ENCODE assay signal across 16 cellular contexts in the genomic region with DNA sequence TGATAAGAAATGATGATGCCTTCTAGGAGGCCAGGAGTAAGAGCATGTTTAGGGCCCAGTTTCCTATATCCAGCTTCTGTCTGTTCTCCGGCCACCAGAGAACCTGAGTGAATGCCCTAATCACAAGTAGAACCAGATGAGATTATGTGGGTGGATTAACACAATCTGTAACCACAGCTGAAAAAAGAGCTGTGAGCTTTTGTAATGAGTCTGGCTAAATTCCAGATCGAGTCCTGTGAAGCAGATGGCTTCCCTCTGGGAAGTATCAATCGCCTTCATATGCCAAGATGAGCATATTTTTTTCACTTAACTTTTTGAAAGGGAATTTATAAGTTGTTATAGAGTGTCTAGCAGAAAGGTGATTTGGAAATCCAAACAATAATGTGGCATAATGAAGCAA.
DNase-seq lines count a peak whose midpoint lies in the region; ATAC-seq and TF ChIP-seq lines count a peak whose summit lies in the region.
"Had no signal": no experiment of that assay in that cellular context is flagged by ENCODE, and none has a peak within 500 bp of the region (broad histone marks: within the 10 kb centered on the region; RNA-seq: fewer than 3 reads in every experiment).

No MANE protein-coding gene starts in this region.

- no peaks in the 10 kb centered on the region for H3K27me3 Mint-ChIP-seq in progenitor cell of endocrine pancreas
- H3K27me3 Mint-ChIP-seq: activated CD4-positive, alpha-beta T cell treated with anti-CD3 and anti-CD28 coated beads for 36 hours; activated T-helper 17 cell treated with anti-CD3 and anti-CD28 coated beads, Interleukin-2, amount 50 U/mL, for 72 hours; naive thymus-derived CD4-positive, alpha-beta T cell had no signal

- H3K4me3 ChIP-seq in esophagus muscularis mucosa = no peak overlapping the region
- H3K4me3 ChIP-seq in skeletal muscle cell (ENCODE audit: low read depth, low read length) = no peak overlapping the region

- TF ChIP-seq EP300 in esophagus muscularis mucosa (IDR thresholded peaks at IDR 0.05) = no peak

- H3K4me1 Mint-ChIP-seq in progenitor cell of endocrine pancreas (ENCODE audit: low read depth) = no peaks in the 10 kb centered on the region
- H3K4me1 Mint-ChIP-seq: activated CD4-positive, alpha-beta T cell treated with anti-CD3 and anti-CD28 coated beads for 36 hours; activated T-helper 17 cell treated with anti-CD3 and anti-CD28 coated beads, Interleukin-2, amount 50 U/mL, for 72 hours had no signal

- TF ChIP-seq POLR2A in esophagus muscularis mucosa (IDR thresholded peaks at IDR 0.05; ENCODE audit: low read depth) = no peak

- no peak for TF ChIP-seq CTCF in esophagus muscularis mucosa (IDR thresholded peaks at IDR 0.05)
- TF ChIP-seq CTCF in progenitor cell of endocrine pancreas (IDR thresholded peaks at IDR 0.05; ENCODE audit: unreplicated experiment) = no peak

- H3K27ac ChIP-seq in esophagus muscularis mucosa (replicated peaks in 1 of 4) = peak overlapping the region in 3 of 4 donors; percentile 7 to 27 (median 12)
- H3K27ac ChIP-seq: epithelial cell of prostate, KMS-11 had no signal

- H3K27ac Mint-ChIP-seq in progenitor cell of endocrine pancreas = no peak overlapping the region
- H3K27ac Mint-ChIP-seq: activated CD4-positive, alpha-beta T cell treated with anti-CD3 and anti-CD28 coated beads for 36 hours; activated T-helper 17 cell treated with anti-CD3 and anti-CD28 coated beads, Interleukin-2, amount 50 U/mL, for 72 hours; naive thymus-derived CD4-positive, alpha-beta T cell had no signal

- ATAC-seq in Right ventricle myocardium inferior = peak; percentile 53
- ATAC-seq in left cardiac atrium = no peak
- ATAC-seq in HG02610 (IDR thresholded peaks at IDR 0.05; ENCODE audit: unreplicated experiment) = no peak
- ATAC-seq: activated CD4-positive, alpha-beta T cell treated with anti-CD3 and anti-CD28 coated beads for 36 hours; activated T-helper 17 cell treated with anti-CD3 and anti-CD28 coated beads, Interleukin-2, amount 50 U/mL, for 72 hours; naive thymus-derived CD4-positive, alpha-beta T cell had no signal

- H3K4me3 Mint-ChIP-seq in progenitor cell of endocrine pancreas (ENCODE audit: low read depth) = no peak overlapping the region
- H3K4me3 Mint-ChIP-seq: activated CD4-positive, alpha-beta T cell treated with anti-CD3 and anti-CD28 coated beads for 36 hours; activated T-helper 17 cell treated with anti-CD3 and anti-CD28 coated beads, Interleukin-2, amount 50 U/mL, for 72 hours; immature natural killer cell; naive thymus-derived CD4-positive, alpha-beta T cell had no signal

- DNase-seq in Right ventricle myocardium inferior (ENCODE audit: missing footprints) (no peak), left cardiac atrium (no peak), NCI-H446 treated with DMSO at 0.1 percent for 48 hours (lab: John Stamatoyannopoulos, UW) (peak; percentile 95), esophagus muscularis mucosa (ENCODE audit: extremely low spot score) (no peak), skeletal muscle cell (ENCODE audit: low read depth) (peak; percentile 24), GF-D8 (lab: John Stamatoyannopoulos, UW) (no peak), progenitor cell of endocrine pancreas (ENCODE audit: low spot score, unreplicated experiment) (no peak)
- DNase-seq: activated CD4-positive, alpha-beta T cell treated with anti-CD3 and anti-CD28 coated beads for 36 hours; DND-41; immature natural killer cell; naive thymus-derived CD4-positive, alpha-beta T cell; stimulated activated CD8-positive, alpha-beta memory T cell treated with anti-CD3 and anti-CD28 coated beads, Interleukin-4, amount 100 ng/mL, for 48 hours had no signal

- H3K36me3 Mint-ChIP-seq in progenitor cell of endocrine pancreas (ENCODE audit: insufficient read depth) = peaks cover 8% of the 10 kb centered on the region

- intact Hi-C loops in Right ventricle myocardium inferior (cut with DNase I) = no loop called here
- intact Hi-C loops in left cardiac atrium (cut with DNase I) = no loop called here
- intact Hi-C loops in esophagus muscularis mucosa (cut with DNase I) = no loop called here

- peaks cover 4 to 33% (median 25%) of the 10 kb centered on the region in 4 donors for H3K4me1 ChIP-seq in esophagus muscularis mucosa

- no peaks in the 10 kb centered on the region for H3K9me3 Mint-ChIP-seq in progenitor cell of endocrine pancreas (ENCODE audit: low read depth)
- H3K9me3 Mint-ChIP-seq: activated T-helper 17 cell treated with anti-CD3 and anti-CD28 coated beads, Interleukin-2, amount 50 U/mL, for 72 hours; immature natural killer cell had no signal

- peaks cover 0 to 16% (median 0%) of the 10 kb centered on the region in 4 donors for H3K36me3 ChIP-seq in esophagus muscularis mucosa

- WGBS in esophagus muscularis mucosa = 48% methylated on average over 3 of the region's 3 CpGs

- H3K9me3 ChIP-seq in esophagus muscularis mucosa = no peaks in the 10 kb centered on the region

- H3K27me3 ChIP-seq in esophagus muscularis mucosa = no peaks in the 10 kb centered on the region

Comparison
In these comparisons a context has a peak if more than half of its experiments do, and no peak if none do; other contexts are left out.
1. DNase-seq: peak in NCI-H446 treated with DMSO at 0.1 percent for 48 hours (single experiment) and skeletal muscle cell (single experiment); none in Right ventricle myocardium inferior (single experiment), left cardiac atrium (single experiment), esophagus muscularis mucosa (single experiment), GF-D8 (single experiment) and progenitor cell of endocrine pancreas (single experiment).